ENCODE assay signal across 1 cellular context in the genomic region with DNA sequence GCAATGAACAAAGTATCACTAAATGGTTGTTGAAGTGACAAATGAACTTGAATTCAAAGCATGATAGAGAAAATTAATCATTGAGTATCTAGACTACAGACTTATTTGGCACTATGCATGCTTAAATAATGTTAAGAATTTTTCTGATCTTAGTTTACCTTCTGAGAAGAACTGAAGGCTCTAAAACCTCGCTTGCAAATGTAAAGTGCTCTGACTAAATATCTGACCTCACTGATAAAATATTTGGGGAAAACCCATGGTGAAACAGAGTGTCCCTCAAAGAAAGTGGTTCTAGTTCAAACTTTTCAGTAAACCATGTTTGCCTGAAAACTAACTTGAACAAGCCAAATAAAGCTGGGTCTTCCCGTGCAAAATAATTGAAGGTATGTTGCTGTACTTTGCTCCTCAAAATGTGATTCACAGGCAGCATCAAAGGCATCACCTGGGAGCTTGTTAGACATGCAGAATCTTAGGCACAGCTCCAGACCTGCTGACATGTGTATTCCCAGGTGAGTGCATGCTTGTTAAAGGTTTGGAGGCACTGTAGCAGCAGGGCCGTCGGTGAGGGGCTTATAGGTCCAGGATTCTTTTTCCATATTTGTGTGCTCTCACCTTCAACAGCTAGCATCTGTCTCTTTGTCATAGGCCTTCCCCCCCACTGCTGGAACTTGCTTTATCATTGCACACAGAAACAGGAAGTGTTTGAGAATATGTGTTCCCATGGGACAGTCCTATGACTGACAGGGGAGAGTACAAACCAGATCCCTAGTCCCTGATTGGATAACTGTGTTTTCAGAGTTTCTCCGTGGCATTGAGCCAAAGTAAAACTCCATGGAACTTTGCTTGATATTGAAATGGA.
TF ChIP-seq lines count a peak whose summit lies in the region.

No MANE protein-coding gene starts in this region.

TF ChIP-seq in K562, 482 proteins besides CTCF, POLR2A, EP300 and RAD21 (continued from another document):
- no peak for TF ChIP-seq ARID4B (CRISPR knock-in tag; IDR thresholded peaks at IDR 0.05)
